ENCODE assay signal across 8 cellular contexts in the genomic region with DNA sequence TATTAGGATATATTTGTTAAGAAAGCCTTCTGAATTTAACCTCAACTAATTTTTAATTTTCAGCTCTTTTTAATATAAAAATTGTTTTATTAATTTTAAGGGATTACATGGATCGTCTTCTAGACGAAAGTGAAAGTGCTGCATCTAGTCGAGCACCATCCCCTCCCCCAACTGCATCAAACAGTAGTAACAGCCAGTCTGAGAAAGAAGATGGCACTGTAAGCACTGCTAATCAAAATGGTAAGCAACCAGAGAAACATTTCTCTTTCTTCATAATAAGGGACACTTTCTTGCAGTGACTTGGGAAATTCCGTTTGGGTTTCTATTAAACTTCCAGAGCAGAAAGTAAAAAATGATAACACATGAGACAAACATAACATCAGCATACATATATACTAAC. TPM values are rescaled to one million over a fixed set of nuclear protein-coding genes. Genes with fewer than 3 reads are reported as not detected.
A peak's percentile ranks its signal among the peaks of the same experiment; 100 is the strongest.
DNase-seq lines count a peak whose midpoint lies in the region; ATAC-seq and TF ChIP-seq lines count a peak whose summit lies in the region.

No MANE protein-coding gene starts in this region.

- CTCF ChIA-PET in activated B cell treated with CpG ODN at 0.5 μM for 24 hours (lab: Charles Lee): interaction anchor here (0.9 to 2.4 kb wide), 2 partner anchors 168 to 230 kb away, joined by 4 to 13 read pairs; no protein-coding TSS in a partner anchor

- no peaks in the 10 kb centered on the region for H3K79me2 ChIP-seq in fibroblast of lung (ENCODE audit: control insufficient read depth, insufficient read depth, low read length)

- DNase-seq in G401 (ENCODE audit: low spot score): peak; percentile 21
- no peak for DNase-seq in activated B cell treated with CpG ODN at 0.5 μM for 24 hours
- peak in 1 of 2 donors; percentile 44 for DNase-seq in fibroblast of lung (ENCODE audit: low read depth in 2 of 2)
- no peak for DNase-seq in NCI-H1694 (lab: John Stamatoyannopoulos, UW)
- DNase-seq in NCI-H1092 treated with DMSO at 0.1 percent for 48 hours (lab: John Stamatoyannopoulos, UW): no peak
- DNase-seq in germinal center (ENCODE audit: low spot score): no peak

- POLR2A ChIA-PET in activated B cell treated with CpG ODN at 0.5 μM for 24 hours (lab: Charles Lee): interaction anchor here (1.1 kb wide), 1 partner anchor 449 kb away, joined by 3 read pairs; no protein-coding TSS in a partner anchor

- peak overlapping the region; percentile 59 for H3K4me2 ChIP-seq in fibroblast of lung (ENCODE audit: extremely low read depth, insufficient read depth, low read length)

- H3K27ac Mint-ChIP-seq in activated B cell treated with CpG ODN at 0.5 μM for 24 hours: peak overlapping the region; percentile 42

- peaks cover 19% of the 10 kb centered on the region for H3K4me1 Mint-ChIP-seq in activated B cell treated with CpG ODN at 0.5 μM for 24 hours

- TF ChIP-seq CTCF in activated B cell treated with CpG ODN at 0.5 μM for 24 hours (IDR thresholded peaks at IDR 0.05) (no peak), fibroblast of lung (conservative IDR thresholded peaks at IDR 0.05 in 1 of 2, IDR thresholded peaks at IDR 0.05 in 1 of 2; ENCODE audit: low read depth in 1 of 2, low read length in 2 of 2) (no peak)

- no peak overlapping the region for H3K9ac ChIP-seq in fibroblast of lung (ENCODE audit: insufficient read depth, low read length)
- peak overlapping the region in 1 of 3 donors; percentile 59 for H3K9ac ChIP-seq in skeletal muscle tissue (ENCODE audit: low read depth in 1 of 3, low read length in 3 of 3)

- peaks cover 68% of the 10 kb centered on the region for H3K36me3 Mint-ChIP-seq in activated B cell treated with CpG ODN at 0.5 μM for 24 hours (ENCODE audit: low read depth)

- peak; percentile 52 for ATAC-seq in activated B cell treated with CpG ODN at 0.5 μM for 24 hours (ENCODE audit: low read depth)
- no peak for ATAC-seq in HG03159 (IDR thresholded peaks at IDR 0.05; ENCODE audit: unreplicated experiment)

- intact Hi-C loops in activated B cell treated with CpG ODN at 0.5 μM for 24 hours (cut with micrococcal nuclease): loop anchor here (5.0 kb wide), 2 partner anchors 34 to 451 kb away; partner anchors contain the start of gene SERBP1

- peaks cover 8% of the 10 kb centered on the region for H3K36me3 ChIP-seq in fibroblast of lung (ENCODE audit: control insufficient read depth, insufficient read depth, low read length)
- H3K36me3 ChIP-seq in skeletal muscle tissue (ENCODE audit: control insufficient read depth in 3 of 3, insufficient read depth in 3 of 3, low read length in 3 of 3): peaks cover 2 to 35% (median 24%) of the 10 kb centered on the region in 3 donors

- H4K20me1 ChIP-seq in fibroblast of lung (ENCODE audit: control insufficient read depth, extremely low read depth, insufficient read depth, low read length): no peaks in the 10 kb centered on the region

- H3K9me3 Mint-ChIP-seq in activated B cell treated with CpG ODN at 0.5 μM for 24 hours: no peaks in the 10 kb centered on the region

- H3K9me3 ChIP-seq in fibroblast of lung (ENCODE audit: control insufficient read depth, insufficient read depth, low read depth, low read length) (no peaks in the 10 kb centered on the region), skeletal muscle tissue (ENCODE audit: control insufficient read depth in 3 of 3, low read length in 3 of 3) (no peaks in the 10 kb centered on the region)

- H2AFZ ChIP-seq in fibroblast of lung (ENCODE audit: low read length): no peak overlapping the region

- H3K4me3 ChIP-seq in fibroblast of lung (replicated peaks in 1 of 4; ENCODE audit: control extremely low read depth in 1 of 4, insufficient read depth in 1 of 4, low read depth in 3 of 4, low read length in 4 of 4) (peak overlapping the region in 2 of 4 experiments; percentile 14 to 50), skeletal muscle tissue (ENCODE audit: low read length in 3 of 3) (peak overlapping the region in 1 of 3 donors; percentile 61)

- in situ Hi-C loops in G401 (cut with HindIII; ENCODE audit: low sequenced_read_pairs): no loop called here

- H3K27me3 Mint-ChIP-seq in activated B cell treated with CpG ODN at 0.5 μM for 24 hours: no peaks in the 10 kb centered on the region

- no peak overlapping the region for H3K4me3 Mint-ChIP-seq in activated B cell treated with CpG ODN at 0.5 μM for 24 hours

- H3K27me3 ChIP-seq in fibroblast of lung (ENCODE audit: control insufficient read depth, insufficient read depth, low read length): no peaks in the 10 kb centered on the region
- H3K27me3 ChIP-seq in skeletal muscle tissue (ENCODE audit: control insufficient read depth in 3 of 3, insufficient read depth in 3 of 3, low read length in 3 of 3): no peaks in the 10 kb centered on the region

- H3K27ac ChIP-seq in fibroblast of lung (ENCODE audit: insufficient read depth, low read length): no peak overlapping the region
- peak overlapping the region; percentile 14 for H3K27ac ChIP-seq in skeletal muscle tissue (ENCODE audit: low read depth, low read length)

- H3K4me1 ChIP-seq in fibroblast of lung (ENCODE audit: control insufficient read depth, extremely low read depth, insufficient read depth, low read length) (peaks cover 5% of the 10 kb centered on the region), skeletal muscle tissue (ENCODE audit: control insufficient read depth in 3 of 3, insufficient read depth in 3 of 3, low read length in 3 of 3) (peaks cover 0 to 10% (median 0%) of the 10 kb centered on the region in 3 donors)

RNA-seq across cellular contexts. Expression of gene MIER1, which starts 56.9 kb away (rescaled TPM):
- total RNA-seq in G401 (2014; rRNA removed; shearing (Covaris generic)): 13.5 and 20.5 TPM in 2 replicates
- 39.1 and 39.2 TPM in 2 replicates for total RNA-seq in activated B cell treated with CpG ODN at 0.5 μM for 24 hours
- 35.5 and 35.7 TPM in 2 replicates for total RNA-seq in fibroblast of lung
- polyA plus RNA-seq in fibroblast of lung: 23.1 and 31.3 TPM in 2 replicates
- 18.0 and 26.1 TPM in 2 replicates for polyA plus RNA-seq in fibroblast of lung (2012)
- 1.5 and 4.3 TPM in 2 replicates for polyA minus RNA-seq in fibroblast of lung (ENCODE audit: low replicate concordance)
- 29.7 TPM for total RNA-seq in skeletal muscle tissue

RNA-seq across cellular contexts. Expression of gene DNAI4, which starts 57.0 kb away (rescaled TPM):
- 3.7 and 7.3 TPM in 2 replicates for total RNA-seq in G401 (2014; rRNA removed; shearing (Covaris generic))
- total RNA-seq in activated B cell treated with CpG ODN at 0.5 μM for 24 hours (0.75 and 3.4 TPM in 2 replicates), fibroblast of lung (10.8 and 12.1 TPM in 2 replicates), skeletal muscle tissue (12.5 TPM)
- 1.6 and 2.0 TPM in 2 replicates for polyA plus RNA-seq in fibroblast of lung
- 0.81 and 1.1 TPM in 2 replicates for polyA plus RNA-seq in fibroblast of lung (2012)
- not detected in 2 replicates for polyA minus RNA-seq in fibroblast of lung (ENCODE audit: low replicate concordance)
